Comparison of ENCODE assay signal across 35 cellular contexts in the genomic region with DNA sequence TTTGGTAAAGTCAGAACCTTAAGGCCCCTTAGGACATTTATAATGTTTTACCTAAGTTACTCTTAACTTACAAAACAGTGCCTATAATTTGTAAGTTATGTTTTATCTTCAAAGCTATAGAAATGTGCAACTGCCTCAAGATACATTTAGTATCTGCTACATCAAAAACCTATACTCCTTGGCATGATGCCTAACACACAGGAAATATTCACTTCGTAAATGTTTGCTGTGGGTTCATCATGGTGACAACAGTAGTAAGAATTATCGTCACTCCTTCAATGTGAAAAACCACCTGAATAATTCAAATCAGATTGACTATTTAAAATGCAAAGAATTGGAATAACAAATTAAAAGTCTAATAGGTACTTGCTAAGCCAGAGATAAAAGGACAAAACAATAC.
"Had no signal": no experiment of that assay in that cellular context is flagged by ENCODE, and none has a peak within 500 bp of the region (broad histone marks: within the 10 kb centered on the region; RNA-seq: fewer than 3 reads in every experiment).

No MANE protein-coding gene starts in this region.

- H3K27ac ChIP-seq: ascending aorta, brain microvascular endothelial cell, coronary artery, dorsolateral prefrontal cortex, esophagus muscularis mucosa, foreskin keratinocyte, gastrocnemius medialis, heart left ventricle, WERI-Rb-1 had no signal

- H3K36me3 ChIP-seq: ascending aorta, brain microvascular endothelial cell, esophagus muscularis mucosa, gastrocnemius medialis, heart left ventricle, WERI-Rb-1 had no signal

- H3K36me3 Mint-ChIP-seq: activated naive CD4-positive, alpha-beta T cell treated with anti-CD3 and anti-CD28 coated beads, Interleukin-2, amount 50 U/mL, for 24 hours had no signal

- H3K4me1 ChIP-seq: ascending aorta, esophagus muscularis mucosa, foreskin keratinocyte, gastrocnemius medialis, heart left ventricle had no signal

- H3K9me3 Mint-ChIP-seq: activated B cell treated with CpG ODN at 0.5 μM for 24 hours; activated CD8-positive, alpha-beta T cell treated with anti-CD3 and anti-CD28 coated beads for 36 hours; activated naive CD4-positive, alpha-beta T cell treated with anti-CD3 and anti-CD28 coated beads, Interleukin-2, amount 50 U/mL, for 24 hours; activated naive CD8-positive, alpha-beta T cell treated with anti-CD3 and anti-CD28 coated beads for 36 hours; activated naive CD8-positive, alpha-beta T cell treated with anti-CD3 and anti-CD28 coated beads, Interleukin-2, amount 50 U/mL, for 24 hours; activated T-cell treated with anti-CD3 and anti-CD28 coated beads, Interleukin-2, amount 50 U/mL, for 4 hours; activated T-helper 17 cell treated with anti-CD3 and anti-CD28 coated beads, Interleukin-2, amount 50 U/mL, for 72 hours; central memory CD8-positive, alpha-beta T cell; dendritic cell treated with granulocyte-macrophage colony-stimulating factor and Interleukin-4, amounts not matched to agents 40 ng/mL and 50 ng/mL, for 4 days; endodermal cell; T-helper 2 cell treated with Interferon-gamma antibody and Interleukin-4, amounts not matched to agents 5 μg/mL and 100 μg/mL, for 36 hours had no signal

- H3K4me3 Mint-ChIP-seq: activated B cell treated with CpG ODN at 0.5 μM for 24 hours; activated CD8-positive, alpha-beta T cell treated with anti-CD3 and anti-CD28 coated beads for 36 hours; activated naive CD4-positive, alpha-beta T cell treated with anti-CD3 and anti-CD28 coated beads, Interleukin-2, amount 50 U/mL, for 24 hours; activated naive CD8-positive, alpha-beta T cell treated with anti-CD3 and anti-CD28 coated beads for 36 hours; activated naive CD8-positive, alpha-beta T cell treated with anti-CD3 and anti-CD28 coated beads, Interleukin-2, amount 50 U/mL, for 24 hours; activated T-cell treated with anti-CD3 and anti-CD28 coated beads, Interleukin-2, amount 50 U/mL, for 4 hours; activated T-helper 17 cell treated with anti-CD3 and anti-CD28 coated beads, Interleukin-2, amount 50 U/mL, for 72 hours; central memory CD8-positive, alpha-beta T cell; dendritic cell treated with granulocyte-macrophage colony-stimulating factor and Interleukin-4, amounts not matched to agents 40 ng/mL and 50 ng/mL, for 4 days; endodermal cell; T-helper 17 cell; T-helper 2 cell treated with Interferon-gamma antibody and Interleukin-4, amounts not matched to agents 5 μg/mL and 100 μg/mL, for 36 hours had no signal

- FAIRE-seq: bronchial epithelial cell had no signal

- ATAC-seq: activated CD4-positive, CD25-positive, alpha-beta regulatory T cell treated with anti-CD3 and anti-CD28 coated beads, Interleukin-2, amount 50 U/mL, for 24 hours; activated CD8-positive, alpha-beta T cell treated with anti-CD3 and anti-CD28 coated beads for 36 hours; activated naive CD8-positive, alpha-beta T cell treated with anti-CD3 and anti-CD28 coated beads, Interleukin-2, amount 50 U/mL, for 24 hours; activated T-cell treated with anti-CD3 and anti-CD28 coated beads, Interleukin-2, amount 50 U/mL, for 4 hours; activated T-helper 17 cell treated with anti-CD3 and anti-CD28 coated beads, Interleukin-2, amount 50 U/mL, for 72 hours; foreskin keratinocyte; gastrocnemius medialis; heart left ventricle; T-helper 17 cell had no signal

- H3K4me1 Mint-ChIP-seq: activated B cell treated with CpG ODN at 0.5 μM for 24 hours; activated naive CD8-positive, alpha-beta T cell treated with anti-CD3 and anti-CD28 coated beads, Interleukin-2, amount 50 U/mL, for 24 hours; activated T-helper 17 cell treated with anti-CD3 and anti-CD28 coated beads, Interleukin-2, amount 50 U/mL, for 72 hours; central memory CD8-positive, alpha-beta T cell had no signal

- DNase-seq: activated B cell treated with CpG ODN at 0.5 μM for 24 hours; activated CD4-positive, alpha-beta T cell treated with anti-CD3 and anti-CD28 coated beads for 48 hours; activated CD4-positive, alpha-beta T cell treated with anti-CD3 and anti-CD28 coated beads, Interleukin-2, amount 50 U/mL, for 1 hour; activated CD4-positive, alpha-beta T cell treated with anti-CD3 and anti-CD28 coated beads, Interleukin-2, amount 50 U/mL, for 48 hours; activated CD8-positive, alpha-beta memory T cell treated with anti-CD3 and anti-CD28 coated beads for 24 hours; activated CD8-positive, alpha-beta T cell treated with anti-CD3 and anti-CD28 coated beads for 36 hours; activated effector memory CD4-positive, alpha-beta T cell treated with Interleukin-2 at 50 U/mL for 16 hours; activated gamma-delta T cell treated with Interleukin-2 at 50 U/mL for 16 hours; activated naive CD4-positive, alpha-beta T cell treated with Interleukin-2 at 50 U/mL for 16 hours; activated naive CD8-positive, alpha-beta T cell treated with anti-CD3 and anti-CD28 coated beads for 36 hours; activated naive CD8-positive, alpha-beta T cell treated with anti-CD3 and anti-CD28 coated beads, Interleukin-2, amount 50 U/mL, for 24 hours; activated T-cell treated with anti-CD3 and anti-CD28 coated beads, Interleukin-2, amount 50 U/mL, for 4 hours; brain microvascular endothelial cell; dorsolateral prefrontal cortex; effector memory CD4-positive, alpha-beta T cell; endodermal cell; erythroblast; foreskin keratinocyte; gastrocnemius medialis; glutamatergic neuron; heart left ventricle; T-helper 1 cell; T-helper 17 cell; T1000; WERI-Rb-1 had no signal

- H3K4me3 ChIP-seq: ascending aorta, coronary artery, dorsolateral prefrontal cortex, esophagus muscularis mucosa, gastrocnemius medialis, heart left ventricle had no signal

- H3K27me3 ChIP-seq: ascending aorta, brain microvascular endothelial cell, dorsolateral prefrontal cortex, esophagus muscularis mucosa, foreskin keratinocyte, gastrocnemius medialis, heart left ventricle had no signal

- H3K27ac Mint-ChIP-seq: activated B cell treated with CpG ODN at 0.5 μM for 24 hours; activated CD8-positive, alpha-beta T cell treated with anti-CD3 and anti-CD28 coated beads for 36 hours; activated naive CD4-positive, alpha-beta T cell treated with anti-CD3 and anti-CD28 coated beads, Interleukin-2, amount 50 U/mL, for 24 hours; activated naive CD8-positive, alpha-beta T cell treated with anti-CD3 and anti-CD28 coated beads for 36 hours; activated naive CD8-positive, alpha-beta T cell treated with anti-CD3 and anti-CD28 coated beads, Interleukin-2, amount 50 U/mL, for 24 hours; activated T-helper 17 cell treated with anti-CD3 and anti-CD28 coated beads, Interleukin-2, amount 50 U/mL, for 72 hours; dendritic cell treated with granulocyte-macrophage colony-stimulating factor and Interleukin-4, amounts not matched to agents 40 ng/mL and 50 ng/mL, for 4 days; endodermal cell; T-helper 17 cell; T-helper 2 cell treated with Interferon-gamma antibody and Interleukin-4, amounts not matched to agents 5 μg/mL and 100 μg/mL, for 36 hours had no signal

- H3K27me3 Mint-ChIP-seq: activated B cell treated with CpG ODN at 0.5 μM for 24 hours; activated CD8-positive, alpha-beta T cell treated with anti-CD3 and anti-CD28 coated beads for 36 hours; activated naive CD4-positive, alpha-beta T cell treated with anti-CD3 and anti-CD28 coated beads, Interleukin-2, amount 50 U/mL, for 24 hours; activated naive CD8-positive, alpha-beta T cell treated with anti-CD3 and anti-CD28 coated beads for 36 hours; activated naive CD8-positive, alpha-beta T cell treated with anti-CD3 and anti-CD28 coated beads, Interleukin-2, amount 50 U/mL, for 24 hours; activated T-helper 17 cell treated with anti-CD3 and anti-CD28 coated beads, Interleukin-2, amount 50 U/mL, for 72 hours; central memory CD8-positive, alpha-beta T cell; dendritic cell treated with granulocyte-macrophage colony-stimulating factor and Interleukin-4, amounts not matched to agents 40 ng/mL and 50 ng/mL, for 4 days; T-helper 17 cell had no signal

- H3K9me3 ChIP-seq: ascending aorta, esophagus muscularis mucosa, gastrocnemius medialis, heart left ventricle had no signal
